Comparison of ENCODE assay signal across 8 cellular contexts in genomic region chr17:73189417-73190099, GRCh38. TPM values are rescaled to one million over a fixed set of nuclear protein-coding genes. Genes with fewer than 3 reads are reported as not detected.
DNase-seq lines count a peak whose midpoint lies in the region; ATAC-seq and TF ChIP-seq lines count a peak whose summit lies in the region.

No MANE protein-coding gene starts in this region.

- peak; percentile 54 for DNase-seq in DMS 273 treated with DMSO at 0.1 percent for 48 hours (lab: John Stamatoyannopoulos, UW)
- DNase-seq in Kasumi-1 (lab: John Stamatoyannopoulos, UW): peak; percentile 70 to 78
- peak; percentile 49 for DNase-seq in SHP77 treated with DMSO at 0.1 percent for 48 hours (lab: John Stamatoyannopoulos, UW)
- peak; percentile 72 for DNase-seq in fibroblast of villous mesenchyme (ENCODE audit: low read depth)
- peak; percentile 66 for DNase-seq in testis
- no peak for DNase-seq in dedifferentiated amniotic fluid mesenchymal stem cell (ENCODE audit: extremely low spot score)
- DNase-seq in ascending aorta (ENCODE audit: low spot score in 2 of 2): no peak

- H3K4me3 ChIP-seq in fibroblast of villous mesenchyme (ENCODE audit: low read depth, low read length): no peak overlapping the region
- H3K4me3 ChIP-seq in testis: no peak overlapping the region
- H3K4me3 ChIP-seq in ascending aorta: no peak overlapping the region

- H3K9me3 ChIP-seq in testis: no peaks in the 10 kb centered on the region
- no peaks in the 10 kb centered on the region for H3K9me3 ChIP-seq in ascending aorta

- H3K27me3 ChIP-seq in testis (no peaks in the 10 kb centered on the region), ascending aorta (no peaks in the 10 kb centered on the region)

- H3K36me3 ChIP-seq in testis (ENCODE audit: low read depth, missing control alignments): no peaks in the 10 kb centered on the region
- no peaks in the 10 kb centered on the region for H3K36me3 ChIP-seq in ascending aorta

- intact Hi-C loops in testis (cut with DNase I; ENCODE audit: low total_unique reads): no loop called here
- intact Hi-C loops in ascending aorta (cut with DNase I): loop anchor here (5.0 to 10.0 kb wide), 3 partner anchors 103 to 1215 kb away; partner anchors contain the start of gene TTYH2

- no peak for ATAC-seq in GM18870 (IDR thresholded peaks at IDR 0.05; ENCODE audit: unreplicated experiment)

- TF ChIP-seq POLR2A in testis (IDR thresholded peaks at IDR 0.05): no peak

- H3K4me1 ChIP-seq in testis (peaks cover 4% of the 10 kb centered on the region), ascending aorta (peaks cover 4 to 5% of the 10 kb centered on the region in 2 donors)

- 72% methylated on average over 6 of the region's 6 CpGs for WGBS in testis, 2 donors

- H3K27ac ChIP-seq in testis (no peak overlapping the region), ascending aorta (no peak overlapping the region)

- TF ChIP-seq CTCF in fibroblast of villous mesenchyme (IDR thresholded peaks at IDR 0.05; ENCODE audit: insufficient read depth, low read depth, low read length) (peak; percentile 70), testis (IDR thresholded peaks at IDR 0.05) (peak in 2 of 3 experiments; percentile 38 to 68), ascending aorta (IDR thresholded peaks at IDR 0.05) (no peak)

RNA-seq across cellular contexts. Expression of gene COG1, which starts 3.3 kb away (rescaled TPM):
- 25.9 and 26.7 TPM in 2 replicates for total RNA-seq in fibroblast of villous mesenchyme
- total RNA-seq in testis: 10 to 100 TPM; 56.3 to 58.3 TPM
- polyA plus RNA-seq in testis (ENCODE audit: insufficient read depth, low read depth, low replicate concordance): 61.8 TPM
- 35.9 TPM for total RNA-seq in ascending aorta

RNA-seq across cellular contexts. Expression of gene SSTR2, which starts 24.7 kb away (rescaled TPM):
- total RNA-seq in fibroblast of villous mesenchyme: not detected in 2 replicates
- under 1 TPM; 0.25 to 0.31 TPM for total RNA-seq in testis
- polyA plus RNA-seq in testis (ENCODE audit: insufficient read depth, low read depth, low replicate concordance): 0.29 TPM
- 5.4 TPM for total RNA-seq in ascending aorta

Comparison
In these comparisons a context has a peak if more than half of its experiments do, and no peak if none do; other contexts are left out.
1. DNase-seq: peak in DMS 273 treated with DMSO at 0.1 percent for 48 hours (single experiment), Kasumi-1 (2 of 2), SHP77 treated with DMSO at 0.1 percent for 48 hours (single experiment), fibroblast of villous mesenchyme (single experiment) and testis (single experiment); none in dedifferentiated amniotic fluid mesenchymal stem cell (single experiment) and ascending aorta (0 of 2).
2. CTCF ChIP-seq: peak in fibroblast of villous mesenchyme (single experiment) and testis (2 of 3); none in ascending aorta (0 of 3).